In genomic region chr18:2935438-2936192, GRCh38 we compare ENCODE assay signal across 16 cellular contexts.
A peak's percentile ranks its signal among the peaks of the same experiment; 100 is the strongest.
DNase-seq lines count a peak whose midpoint lies in the region; ATAC-seq and TF ChIP-seq lines count a peak whose summit lies in the region.
"Had no signal": no experiment of that assay in that cellular context is flagged by ENCODE, and none has a peak within 500 bp of the region (broad histone marks: within the 10 kb centered on the region; RNA-seq: fewer than 3 reads in every experiment).

No MANE protein-coding gene starts in this region.

- H3K4me2 ChIP-seq in hepatocyte, result no peak overlapping the region

- H3K36me3 Mint-ChIP-seq in MCF 10A (ENCODE audit: insufficient read depth, unreplicated experiment), result peaks cover 50% of the 10 kb centered on the region
- peaks cover 100% of the 10 kb centered on the region for H3K36me3 Mint-ChIP-seq in activated T-helper 17 cell treated with anti-CD3 and anti-CD28 coated beads, Interleukin-2, amount 50 U/mL, for 72 hours (ENCODE audit: low read depth)

- H3K4me3 ChIP-seq in breast epithelium (no peak overlapping the region), fibroblast of the aortic adventitia (ENCODE audit: low read depth, low read length) (no peak overlapping the region), hepatocyte (no peak overlapping the region)
- H3K4me3 ChIP-seq: testis had no signal

- WGBS in hepatocyte (ENCODE audit: low lambda C conversion rate, missing lambda C conversion rate), result 91% methylated on average over 3 of the region's 3 CpGs

- no peak for TF ChIP-seq CTCF in MCF 10A (IDR thresholded peaks at IDR 0.05; ENCODE audit: unreplicated experiment)
- no peak for TF ChIP-seq CTCF in breast epithelium (IDR thresholded peaks at IDR 0.05)
- TF ChIP-seq CTCF in fibroblast of the aortic adventitia (IDR thresholded peaks at IDR 0.05; ENCODE audit: insufficient read depth, low read length), result no peak
- TF ChIP-seq CTCF in hepatocyte (IDR thresholded peaks at IDR 0.05; ENCODE audit: poor library complexity), result no peak

- intact Hi-C loops in MCF 10A (cut with micrococcal nuclease), result no loop called here
- intact Hi-C loops in breast epithelium (cut with DNase I; ENCODE audit: low total_unique reads), result no loop called here

- no peak overlapping the region for H3K4me3 Mint-ChIP-seq in MCF 10A (ENCODE audit: unreplicated experiment)
- peak overlapping the region; percentile 33 for H3K4me3 Mint-ChIP-seq in activated T-helper 17 cell treated with anti-CD3 and anti-CD28 coated beads, Interleukin-2, amount 50 U/mL, for 72 hours
- H3K4me3 Mint-ChIP-seq in stimulated activated naive CD8-positive, alpha-beta T cell treated with anti-CD3 and anti-CD28 coated beads, Interleukin-15, amount 100 ng/mL, for 72 hours, result no peak overlapping the region
- H3K4me3 Mint-ChIP-seq: B cell, endodermal cell had no signal

- H3K79me2 ChIP-seq in hepatocyte, result no peaks in the 10 kb centered on the region

- H2AFZ ChIP-seq in hepatocyte, result no peak overlapping the region

- DNase-seq in MCF 10A (ENCODE audit: unreplicated experiment) (peak; percentile 22), breast epithelium (ENCODE audit: low spot score in 2 of 2) (no peak), fibroblast of the aortic adventitia (ENCODE audit: low read depth) (peak; percentile 77), NCI-H69 (lab: John Stamatoyannopoulos, UW) (no peak), mesenteric fat pad (ENCODE audit: low spot score) (no peak), hepatocyte (ENCODE audit: low spot score) (no peak)
- DNase-seq in stimulated activated naive CD8-positive, alpha-beta T cell treated with anti-CD3 and anti-CD28 coated beads, Interleukin-15, amount 100 ng/mL, for 72 hours, result no peak
- DNase-seq: activated CD8-positive, alpha-beta memory T cell treated with anti-CD3 and anti-CD28 coated beads, Interleukin-2, amount 50 U/mL, for 4 hours; DMS53; endodermal cell; islet precursor cell; midbrain; stimulated activated CD4-positive, alpha-beta T cell treated with anti-CD3 and anti-CD28 coated beads, Interleukin-15, amount 100 ng/mL, for 24 hours; testis had no signal

- H3K4me1 Mint-ChIP-seq in MCF 10A (ENCODE audit: insufficient read depth, unreplicated experiment), result peaks cover 10% of the 10 kb centered on the region
- peaks cover 24% of the 10 kb centered on the region for H3K4me1 Mint-ChIP-seq in activated T-helper 17 cell treated with anti-CD3 and anti-CD28 coated beads, Interleukin-2, amount 50 U/mL, for 72 hours
- H3K4me1 Mint-ChIP-seq in stimulated activated naive CD8-positive, alpha-beta T cell treated with anti-CD3 and anti-CD28 coated beads, Interleukin-15, amount 100 ng/mL, for 72 hours, result peaks cover 45% of the 10 kb centered on the region

- H3K4me1 ChIP-seq in breast epithelium (no peaks in the 10 kb centered on the region), hepatocyte (ENCODE audit: insufficient read depth) (peaks cover 11% of the 10 kb centered on the region)

- no peak overlapping the region for H3K27ac ChIP-seq in breast epithelium
- no peak overlapping the region for H3K27ac ChIP-seq in hepatocyte
- H3K27ac ChIP-seq: testis had no signal

- CTCF ChIA-PET in MCF 10A (lab: Yijun Ruan, JAX), result interaction anchor here (1.2 to 7.9 kb wide), 3 partner anchors 50 to 309 kb away, joined by 4 to 103 read pairs (median 4); partner anchors contain the start of gene MYL12A

- no TSS peak for BruUV-seq in MCF 10A (replicated peaks; lab: Mats Ljungman, UMichigan)

- no peaks in the 10 kb centered on the region for H3K9me3 Mint-ChIP-seq in MCF 10A (ENCODE audit: unreplicated experiment)
- no peaks in the 10 kb centered on the region for H3K9me3 Mint-ChIP-seq in activated T-helper 17 cell treated with anti-CD3 and anti-CD28 coated beads, Interleukin-2, amount 50 U/mL, for 72 hours
- no peaks in the 10 kb centered on the region for H3K9me3 Mint-ChIP-seq in stimulated activated naive CD8-positive, alpha-beta T cell treated with anti-CD3 and anti-CD28 coated beads, Interleukin-15, amount 100 ng/mL, for 72 hours
- H3K9me3 Mint-ChIP-seq: endodermal cell had no signal

- no peak for TF ChIP-seq POLR2A in breast epithelium (IDR thresholded peaks at IDR 0.05)

- POLR2A ChIA-PET in MCF 10A (lab: Yijun Ruan, JAX), result interaction anchor here (0.6 to 1.2 kb wide), 2 partner anchors 311 to 315 kb away, joined by 3 to 7 read pairs; no protein-coding TSS in a partner anchor

- H3K27me3 Mint-ChIP-seq in MCF 10A (ENCODE audit: insufficient read depth, unreplicated experiment), result no peaks in the 10 kb centered on the region
- H3K27me3 Mint-ChIP-seq in activated T-helper 17 cell treated with anti-CD3 and anti-CD28 coated beads, Interleukin-2, amount 50 U/mL, for 72 hours, result no peaks in the 10 kb centered on the region
- no peaks in the 10 kb centered on the region for H3K27me3 Mint-ChIP-seq in stimulated activated naive CD8-positive, alpha-beta T cell treated with anti-CD3 and anti-CD28 coated beads, Interleukin-15, amount 100 ng/mL, for 72 hours
- H3K27me3 Mint-ChIP-seq: B cell had no signal

- peak overlapping the region; percentile 64 for H3K27ac Mint-ChIP-seq in MCF 10A (ENCODE audit: low read depth, unreplicated experiment)
- peak overlapping the region; percentile 82 for H3K27ac Mint-ChIP-seq in activated T-helper 17 cell treated with anti-CD3 and anti-CD28 coated beads, Interleukin-2, amount 50 U/mL, for 72 hours
- peak overlapping the region; percentile 5 to 77 for H3K27ac Mint-ChIP-seq in stimulated activated naive CD8-positive, alpha-beta T cell treated with anti-CD3 and anti-CD28 coated beads, Interleukin-15, amount 100 ng/mL, for 72 hours
- H3K27ac Mint-ChIP-seq: B cell, endodermal cell had no signal

- H3K27me3 ChIP-seq in breast epithelium (no peaks in the 10 kb centered on the region), hepatocyte (no peaks in the 10 kb centered on the region)
- H3K27me3 ChIP-seq: testis had no signal

- H3K36me3 ChIP-seq in breast epithelium (no peaks in the 10 kb centered on the region), hepatocyte (replicated peaks; ENCODE audit: insufficient read depth, low read depth) (no peaks in the 10 kb centered on the region)

- no peaks in the 10 kb centered on the region for H4K20me1 ChIP-seq in hepatocyte (ENCODE audit: insufficient read depth, poor library complexity, severe bottlenecking)

- no peaks in the 10 kb centered on the region for H3K9me2 ChIP-seq in hepatocyte (replicated peaks; ENCODE audit: insufficient read depth)

- H3K9me3 ChIP-seq in breast epithelium (no peaks in the 10 kb centered on the region), hepatocyte (ENCODE audit: low read depth) (no peaks in the 10 kb centered on the region)
- H3K9me3 ChIP-seq: testis had no signal

- peak; percentile 73 for ATAC-seq in activated T-helper 17 cell treated with anti-CD3 and anti-CD28 coated beads, Interleukin-2, amount 50 U/mL, for 72 hours (replicated peaks)
- ATAC-seq in stimulated activated naive CD8-positive, alpha-beta T cell treated with anti-CD3 and anti-CD28 coated beads, Interleukin-15, amount 100 ng/mL, for 72 hours, result peak; percentile 81

Comparison
In these comparisons a context has a peak if more than half of its experiments do, and no peak if none do; other contexts are left out.
1. DNase-seq: peak in MCF 10A (single experiment) and fibroblast of the aortic adventitia (single experiment); none in breast epithelium (0 of 2), stimulated activated naive CD8-positive, alpha-beta T cell treated with anti-CD3 and anti-CD28 coated beads, Interleukin-15, amount 100 ng/mL, for 72 hours (0 of 2), NCI-H69 (single experiment), mesenteric fat pad (single experiment) and hepatocyte (single experiment).
2. Peak in every context shown above with its lines, with median percentiles within 50 percentile points of each other: H3K27ac Mint-ChIP-seq.